ENCODE assay signal across 12 cellular contexts in the genomic region with DNA sequence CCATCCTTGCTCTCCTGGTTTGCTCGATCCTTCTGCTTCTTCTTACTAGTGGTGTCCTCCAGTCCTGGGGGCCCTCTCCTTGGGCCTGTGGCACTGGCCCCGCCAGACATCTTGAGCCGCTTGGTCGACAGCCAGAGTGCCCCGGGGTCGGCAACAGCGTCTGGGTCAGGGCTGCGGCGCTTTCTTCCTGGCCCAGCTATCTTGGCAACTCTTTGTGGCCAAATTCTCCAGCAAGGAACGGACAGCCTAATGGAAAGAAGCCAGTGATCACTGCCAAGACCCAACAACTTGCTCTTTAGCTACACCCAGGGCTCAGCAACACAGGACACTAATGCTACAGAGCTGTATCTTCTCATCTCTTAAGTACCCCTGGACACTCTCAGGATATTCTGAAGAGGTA. TPM values are rescaled to one million over a fixed set of nuclear protein-coding genes. Genes with fewer than 3 reads are reported as not detected.
DNase-seq lines count a peak whose midpoint lies in the region; ATAC-seq, FAIRE-seq and TF ChIP-seq lines count a peak whose summit lies in the region.
"Had no signal": no experiment of that assay in that cellular context is flagged by ENCODE, and none has a peak within 500 bp of the region (broad histone marks: within the 10 kb centered on the region; RNA-seq: fewer than 3 reads in every experiment).

No MANE protein-coding gene starts in this region.

- ATAC-seq in CD4-positive, CD25-positive, alpha-beta regulatory T cell (ENCODE audit: low read depth in 2 of 2): no peak
- no peak for ATAC-seq in central memory CD8-positive, alpha-beta T cell (replicated peaks; ENCODE audit: extremely low read depth, poor library complexity, severe bottlenecking)
- ATAC-seq in HG03469 (IDR thresholded peaks at IDR 0.05; ENCODE audit: unreplicated experiment): no peak

- H3K27ac Mint-ChIP-seq in CD4-positive, CD25-positive, alpha-beta regulatory T cell: peak overlapping the region in 1 of 3 donors; percentile 94
- H3K27ac Mint-ChIP-seq in central memory CD8-positive, alpha-beta T cell (ENCODE audit: low read depth): no peak overlapping the region
- H3K27ac Mint-ChIP-seq in nephron: peak overlapping the region in 1 of 3 experiments; percentile 53

- H3K27me3 Mint-ChIP-seq in CD4-positive, CD25-positive, alpha-beta regulatory T cell: peaks cover 5% of the 10 kb centered on the region
- H3K27me3 Mint-ChIP-seq in central memory CD8-positive, alpha-beta T cell: no peaks in the 10 kb centered on the region
- no peaks in the 10 kb centered on the region for H3K27me3 Mint-ChIP-seq in nephron (ENCODE audit: low read depth)

- no peak for DNase-seq in CD4-positive, CD25-positive, alpha-beta regulatory T cell
- DNase-seq in LNCaP clone FGC (ENCODE audit: low read depth): no peak
- no peak for DNase-seq in central memory CD8-positive, alpha-beta T cell (ENCODE audit: low spot score in 2 of 2)
- no peak for DNase-seq in RCC 7860 (ENCODE audit: low spot score)
- DNase-seq in HT-29 (ENCODE audit: low spot score): no peak
- DNase-seq in cerebellum (ENCODE audit: low spot score): no peak
- DNase-seq: activated CD4-positive, alpha-beta T cell treated with anti-CD3 and anti-CD28 coated beads, Interleukin-2, amount 50 U/mL, for 1 hour; effector memory CD4-positive, alpha-beta T cell; GDM1; NCI-H510A treated with DMSO at 0.1 percent for 48 hours had no signal

- no peak overlapping the region for H3K27ac ChIP-seq in CD4-positive, CD25-positive, alpha-beta regulatory T cell (ENCODE audit: insufficient read depth, low read length, poor library complexity, severe bottlenecking)

- peaks cover 14% of the 10 kb centered on the region for H3K36me3 Mint-ChIP-seq in CD4-positive, CD25-positive, alpha-beta regulatory T cell
- peaks cover 25% of the 10 kb centered on the region for H3K36me3 Mint-ChIP-seq in central memory CD8-positive, alpha-beta T cell (ENCODE audit: insufficient read depth)
- peaks cover 42% of the 10 kb centered on the region for H3K36me3 Mint-ChIP-seq in nephron (ENCODE audit: low read depth)

- peaks cover 0 to 1% (median 0%) of the 10 kb centered on the region in 7 donors for H3K9me3 Mint-ChIP-seq in CD4-positive, CD25-positive, alpha-beta regulatory T cell
- no peaks in the 10 kb centered on the region for H3K9me3 Mint-ChIP-seq in central memory CD8-positive, alpha-beta T cell
- no peaks in the 10 kb centered on the region for H3K9me3 Mint-ChIP-seq in nephron

- H3K4me3 Mint-ChIP-seq in CD4-positive, CD25-positive, alpha-beta regulatory T cell: peak overlapping the region in 3 of 4 donors; percentile 88 to 89 (median 89)
- H3K4me3 Mint-ChIP-seq in central memory CD8-positive, alpha-beta T cell: peak overlapping the region; percentile 81
- peak overlapping the region; percentile 88 to 95 (median 93) for H3K4me3 Mint-ChIP-seq in nephron

- H3K27me3 ChIP-seq in CD4-positive, CD25-positive, alpha-beta regulatory T cell (ENCODE audit: control insufficient read depth, insufficient read depth, low read length): no peaks in the 10 kb centered on the region

- peaks cover 0 to 22% (median 5%) of the 10 kb centered on the region in 4 donors for H3K4me1 Mint-ChIP-seq in CD4-positive, CD25-positive, alpha-beta regulatory T cell
- H3K4me1 Mint-ChIP-seq in central memory CD8-positive, alpha-beta T cell: peaks cover 14% of the 10 kb centered on the region
- no peaks in the 10 kb centered on the region for H3K4me1 Mint-ChIP-seq in nephron

- no peak for FAIRE-seq in RCC 7860 (lab: Jason Lieb, UNC)

- H3K9me3 ChIP-seq in CD4-positive, CD25-positive, alpha-beta regulatory T cell (ENCODE audit: control insufficient read depth in 2 of 2, low read length in 2 of 2): no peaks in the 10 kb centered on the region

- H3K4me3 ChIP-seq in CD4-positive, CD25-positive, alpha-beta regulatory T cell (ENCODE audit: low read depth, low read length): peak overlapping the region; percentile 87
- H3K4me3 ChIP-seq in LNCaP clone FGC (ENCODE audit: low read depth, low read length): peak overlapping the region; percentile 91

- no peak for TF ChIP-seq CTCF in LNCaP clone FGC (IDR thresholded peaks at IDR 0.05; ENCODE audit: control insufficient read depth, extremely low read depth, insufficient read depth)
- TF ChIP-seq CTCF in nephron (IDR thresholded peaks at IDR 0.05; ENCODE audit: unreplicated experiment in 3 of 3): no peak

- peaks cover 26% of the 10 kb centered on the region for H3K4me1 ChIP-seq in CD4-positive, CD25-positive, alpha-beta regulatory T cell (ENCODE audit: control insufficient read depth, insufficient read depth, low read length, poor library complexity, severe bottlenecking)

- H3K36me3 ChIP-seq in CD4-positive, CD25-positive, alpha-beta regulatory T cell (ENCODE audit: control insufficient read depth, insufficient read depth, low read length): peaks cover 48% of the 10 kb centered on the region

RNA-seq across cellular contexts. Expression of a gene that starts 1.6 kb away (rescaled TPM):
- total RNA-seq in CD4-positive, CD25-positive, alpha-beta regulatory T cell: 57.8 TPM
- polyA plus RNA-seq in CD4-positive, CD25-positive, alpha-beta regulatory T cell: 10 to 100 TPM; 23.4 to 29.2 (median 25.4) TPM
- total RNA-seq in HT-29 (2014; rRNA removed; shearing (Covaris generic)): 39.3 and 49.3 TPM in 2 replicates
- total RNA-seq in cerebellum: 35.7 TPM

RNA-seq across cellular contexts. Expression of a gene that starts 13.8 kb away (rescaled TPM):
- 1.4 TPM for total RNA-seq in CD4-positive, CD25-positive, alpha-beta regulatory T cell
- polyA plus RNA-seq in CD4-positive, CD25-positive, alpha-beta regulatory T cell: under 1 TPM in 1 of 4 donors, not detected in 3; 0.57 TPM
- 49.5 and 56.8 TPM in 2 replicates for total RNA-seq in HT-29 (2014; rRNA removed; shearing (Covaris generic))
- total RNA-seq in cerebellum: 79.4 TPM

RNA-seq across cellular contexts. Expression of a gene that starts 14.5 kb away (rescaled TPM):
- 224 TPM for total RNA-seq in CD4-positive, CD25-positive, alpha-beta regulatory T cell
- 100 to 1,000 TPM; 102 to 157 (median 132) TPM for polyA plus RNA-seq in CD4-positive, CD25-positive, alpha-beta regulatory T cell
- total RNA-seq in HT-29 (2014; rRNA removed; shearing (Covaris generic)): 272 and 291 TPM in 2 replicates
- 150 TPM for total RNA-seq in cerebellum

RNA-seq across cellular contexts. Expression of a gene that starts 25.2 kb away (rescaled TPM):
- total RNA-seq in CD4-positive, CD25-positive, alpha-beta regulatory T cell: 219 TPM
- polyA plus RNA-seq in CD4-positive, CD25-positive, alpha-beta regulatory T cell: 10 to 100 TPM; 20.0 to 26.8 (median 24.1) TPM
- total RNA-seq in HT-29 (2014; rRNA removed; shearing (Covaris generic)): 51.6 and 74.4 TPM in 2 replicates
- 66.5 TPM for total RNA-seq in cerebellum

RNA-seq across cellular contexts. Expression of a gene that starts 47.1 kb away (rescaled TPM):
- total RNA-seq in CD4-positive, CD25-positive, alpha-beta regulatory T cell: 12.9 TPM
- polyA plus RNA-seq in CD4-positive, CD25-positive, alpha-beta regulatory T cell: 1 to 10 TPM in 2 of 4 donors, under 1 TPM in 2; 0.76 to 2.2 (median 1.3) TPM
- total RNA-seq in HT-29 (2014; rRNA removed; shearing (Covaris generic)): 12.4 and 19.5 TPM in 2 replicates
- 14.4 TPM for total RNA-seq in cerebellum

Comparison
In these comparisons a context has a peak if more than half of its experiments do, and no peak if none do; other contexts are left out.
1. RNA of a gene that starts 13.8 kb away (total RNA-seq): 79.4 TPM in cerebellum (single experiment) and 49.5 to 56.8 TPM in HT-29; 1.4 TPM in CD4-positive, CD25-positive, alpha-beta regulatory T cell (single experiment); every median in the first group is over 10 times any median in the second.
2. Peak in every context shown above with its lines, with median percentiles within 50 percentile points of each other: H3K4me3 Mint-ChIP-seq.